ENCODE assay signal across 34 cellular contexts in genomic region chr7:34191041-34191440, GRCh38.
"Had no signal": no experiment of that assay in that cellular context is flagged by ENCODE, and none has a peak within 500 bp of the region (broad histone marks: within the 10 kb centered on the region; RNA-seq: fewer than 3 reads in every experiment).

No MANE protein-coding gene starts in this region.

- H3K27me3 ChIP-seq: adrenal gland, brain microvascular endothelial cell, esophagus muscularis mucosa, foreskin keratinocyte, gastroesophageal sphincter, heart right ventricle had no signal

- H3K4me3 Mint-ChIP-seq: activated CD4-positive, alpha-beta memory T cell treated with anti-CD3 and anti-CD28 coated beads for 36 hours; activated CD4-positive, alpha-beta T cell treated with anti-CD3 and anti-CD28 coated beads for 36 hours; activated CD4-positive, alpha-beta T cell treated with anti-CD3 and anti-CD28 coated beads, Interleukin-2, amount 10 ng/mL, durations not matched to agents 24 days and 14 days; activated CD8-positive, alpha-beta memory T cell treated with anti-CD3 and anti-CD28 coated beads, Interleukin-2, amount 10 ng/mL, durations not matched to agents 7 days and 5 days; activated CD8-positive, alpha-beta T cell treated with anti-CD3 and anti-CD28 coated beads, Interleukin-2, amount 10 ng/mL, durations not matched to agents 7 days and 5 days; activated naive CD4-positive, alpha-beta T cell treated with anti-CD3 and anti-CD28 coated beads for 36 hours; activated naive CD4-positive, alpha-beta T cell treated with anti-CD3 and anti-CD28 coated beads, Interleukin-2, amount 50 U/mL, for 24 hours; activated naive CD8-positive, alpha-beta T cell treated with anti-CD3 and anti-CD28 coated beads for 36 hours; activated naive CD8-positive, alpha-beta T cell treated with anti-CD3 and anti-CD28 coated beads, Interleukin-2, amount 50 U/mL, for 24 hours; activated T-helper 1 cell treated with anti-CD3 and anti-CD28 coated beads, Interleukin-12 subunit alpha, Interleukin-12 subunit beta, Interleukin-2, Interleukin-4 antibody, amounts not matched to agents 30 ng/mL and 10 ng/mL and 1 ng/mL, durations not matched to agents 14 hours and 24 hours and 36 hours; central memory CD8-positive, alpha-beta T cell; effector memory CD8-positive, alpha-beta T cell; T-helper 17 cell; T-helper 2 cell treated with Interferon-gamma antibody and Interleukin-4, amounts not matched to agents 5 μg/mL and 100 μg/mL, for 36 hours had no signal

- H3K36me3 Mint-ChIP-seq: activated CD4-positive, alpha-beta memory T cell treated with anti-CD3 and anti-CD28 coated beads for 36 hours; activated CD8-positive, alpha-beta memory T cell treated with anti-CD3 and anti-CD28 coated beads, Interleukin-2, amount 10 ng/mL, durations not matched to agents 7 days and 5 days; activated naive CD4-positive, alpha-beta T cell treated with anti-CD3 and anti-CD28 coated beads, Interleukin-2, amount 50 U/mL, for 24 hours; activated naive CD8-positive, alpha-beta T cell treated with anti-CD3 and anti-CD28 coated beads for 36 hours had no signal

- H3K4me1 ChIP-seq: adrenal gland, foreskin keratinocyte, gastroesophageal sphincter, heart right ventricle had no signal

- DNase-seq: activated CD4-positive, alpha-beta memory T cell treated with anti-CD3 and anti-CD28 coated beads for 36 hours; activated CD4-positive, alpha-beta T cell treated with anti-CD3 and anti-CD28 coated beads for 36 hours; activated CD4-positive, alpha-beta T cell treated with anti-CD3 and anti-CD28 coated beads, Interleukin-2, amount 10 ng/mL, durations not matched to agents 24 days and 14 days; activated CD4-positive, CD25-positive, alpha-beta regulatory T cell; activated CD4-positive, CD25-positive, alpha-beta regulatory T cell treated with anti-CD3 and anti-CD28 coated beads, Interleukin-2, amount 50 U/mL, for 72 hours; activated CD8-positive, alpha-beta memory T cell treated with anti-CD3 and anti-CD28 coated beads, Interleukin-2, amount 10 ng/mL, durations not matched to agents 7 days and 5 days; activated CD8-positive, alpha-beta memory T cell treated with anti-CD3 and anti-CD28 coated beads, Interleukin-2, amount 50 U/mL, for 4 hours; activated CD8-positive, alpha-beta T cell treated with anti-CD3 and anti-CD28 coated beads, Interleukin-2, amount 10 ng/mL, durations not matched to agents 7 days and 5 days; activated effector memory CD4-positive, alpha-beta T cell treated with anti-CD3 and anti-CD28 coated beads, Interleukin-2, amount 50 U/mL, for 16 hours; activated naive CD4-positive, alpha-beta T cell treated with anti-CD3 and anti-CD28 coated beads for 36 hours; activated naive CD8-positive, alpha-beta T cell treated with anti-CD3 and anti-CD28 coated beads for 36 hours; activated naive CD8-positive, alpha-beta T cell treated with anti-CD3 and anti-CD28 coated beads, Interleukin-2, amount 50 U/mL, for 24 hours; activated T-cell treated with anti-CD3 and anti-CD28 coated beads, Interleukin-2, amount 50 U/mL, for 1 hour; activated T-cell treated with anti-CD3 and anti-CD28 coated beads, Interleukin-2, amount 50 U/mL, for 48 hours; adrenal gland; brain microvascular endothelial cell; cortex of kidney; dermis blood vessel endothelial cell; effector CD4-positive, alpha-beta T cell; effector memory CD8-positive, alpha-beta T cell; erythroblast; foreskin keratinocyte; T-helper 1 cell; T-helper 17 cell; T1000; WERI-Rb-1 had no signal

- H3K27ac ChIP-seq: adrenal gland, brain microvascular endothelial cell, esophagus muscularis mucosa, foreskin keratinocyte, gastroesophageal sphincter, heart right ventricle, WERI-Rb-1 had no signal

- H3K4me3 ChIP-seq: adrenal gland, esophagus muscularis mucosa, gastroesophageal sphincter, heart right ventricle had no signal

- H3K9me3 Mint-ChIP-seq: activated CD4-positive, alpha-beta memory T cell treated with anti-CD3 and anti-CD28 coated beads for 36 hours; activated CD4-positive, alpha-beta T cell treated with anti-CD3 and anti-CD28 coated beads, Interleukin-2, amount 10 ng/mL, durations not matched to agents 24 days and 14 days; activated naive CD4-positive, alpha-beta T cell treated with anti-CD3 and anti-CD28 coated beads for 36 hours; activated naive CD8-positive, alpha-beta T cell treated with anti-CD3 and anti-CD28 coated beads for 36 hours; activated T-helper 1 cell treated with anti-CD3 and anti-CD28 coated beads, Interleukin-12 subunit alpha, Interleukin-12 subunit beta, Interleukin-2, Interleukin-4 antibody, amounts not matched to agents 30 ng/mL and 10 ng/mL and 1 ng/mL, durations not matched to agents 14 hours and 24 hours and 36 hours; activated T-helper 2 cell treated with anti-CD3 and anti-CD28 coated beads, Interferon-gamma antibody, Interleukin-2, Interleukin-4, amounts not matched to agents 10 μg/mL and 5 μg/mL and 100 μg/mL, durations not matched to agents 14 hours and 24 hours and 36 hours; T-helper 2 cell treated with Interferon-gamma antibody and Interleukin-4, amounts not matched to agents 5 μg/mL and 100 μg/mL, for 36 hours had no signal

- H3K27me3 Mint-ChIP-seq: activated CD4-positive, alpha-beta memory T cell treated with anti-CD3 and anti-CD28 coated beads for 36 hours; activated CD4-positive, alpha-beta T cell treated with anti-CD3 and anti-CD28 coated beads for 36 hours; activated CD4-positive, alpha-beta T cell treated with anti-CD3 and anti-CD28 coated beads, Interleukin-2, amount 10 ng/mL, durations not matched to agents 24 days and 14 days; activated CD8-positive, alpha-beta memory T cell treated with anti-CD3 and anti-CD28 coated beads, Interleukin-2, amount 10 ng/mL, durations not matched to agents 7 days and 5 days; activated naive CD8-positive, alpha-beta T cell treated with anti-CD3 and anti-CD28 coated beads for 36 hours; activated naive CD8-positive, alpha-beta T cell treated with anti-CD3 and anti-CD28 coated beads, Interleukin-2, amount 50 U/mL, for 24 hours; central memory CD8-positive, alpha-beta T cell; effector memory CD8-positive, alpha-beta T cell; T-helper 17 cell had no signal

- ATAC-seq: activated CD4-positive, alpha-beta T cell treated with anti-CD3 and anti-CD28 coated beads for 36 hours; activated CD8-positive, alpha-beta memory T cell treated with anti-CD3 and anti-CD28 coated beads, Interleukin-2, amount 10 ng/mL, durations not matched to agents 7 days and 5 days; activated CD8-positive, alpha-beta T cell treated with anti-CD3 and anti-CD28 coated beads, Interleukin-2, amount 10 ng/mL, durations not matched to agents 7 days and 5 days; activated naive CD8-positive, alpha-beta T cell treated with anti-CD3 and anti-CD28 coated beads, Interleukin-2, amount 50 U/mL, for 24 hours; effector memory CD8-positive, alpha-beta T cell; foreskin keratinocyte; gastroesophageal sphincter; T-helper 17 cell had no signal

- H3K4me1 Mint-ChIP-seq: activated CD4-positive, alpha-beta T cell treated with anti-CD3 and anti-CD28 coated beads for 36 hours; activated CD4-positive, alpha-beta T cell treated with anti-CD3 and anti-CD28 coated beads, Interleukin-2, amount 10 ng/mL, durations not matched to agents 24 days and 14 days; activated CD8-positive, alpha-beta memory T cell treated with anti-CD3 and anti-CD28 coated beads, Interleukin-2, amount 10 ng/mL, durations not matched to agents 7 days and 5 days; activated naive CD4-positive, alpha-beta T cell treated with anti-CD3 and anti-CD28 coated beads, Interleukin-2, amount 50 U/mL, for 24 hours; activated naive CD8-positive, alpha-beta T cell treated with anti-CD3 and anti-CD28 coated beads for 36 hours; activated naive CD8-positive, alpha-beta T cell treated with anti-CD3 and anti-CD28 coated beads, Interleukin-2, amount 50 U/mL, for 24 hours; central memory CD8-positive, alpha-beta T cell; T-helper 17 cell had no signal

- H3K9me3 ChIP-seq: adrenal gland, esophagus muscularis mucosa, gastroesophageal sphincter, heart right ventricle had no signal

- H3K27ac Mint-ChIP-seq: activated CD4-positive, alpha-beta memory T cell treated with anti-CD3 and anti-CD28 coated beads for 36 hours; activated CD4-positive, alpha-beta T cell treated with anti-CD3 and anti-CD28 coated beads for 36 hours; activated CD4-positive, alpha-beta T cell treated with anti-CD3 and anti-CD28 coated beads, Interleukin-2, amount 10 ng/mL, durations not matched to agents 24 days and 14 days; activated CD8-positive, alpha-beta memory T cell treated with anti-CD3 and anti-CD28 coated beads, Interleukin-2, amount 10 ng/mL, durations not matched to agents 7 days and 5 days; activated CD8-positive, alpha-beta T cell treated with anti-CD3 and anti-CD28 coated beads, Interleukin-2, amount 10 ng/mL, durations not matched to agents 7 days and 5 days; activated naive CD4-positive, alpha-beta T cell treated with anti-CD3 and anti-CD28 coated beads for 36 hours; activated naive CD4-positive, alpha-beta T cell treated with anti-CD3 and anti-CD28 coated beads, Interleukin-2, amount 50 U/mL, for 24 hours; activated naive CD8-positive, alpha-beta T cell treated with anti-CD3 and anti-CD28 coated beads for 36 hours; activated naive CD8-positive, alpha-beta T cell treated with anti-CD3 and anti-CD28 coated beads, Interleukin-2, amount 50 U/mL, for 24 hours; activated T-helper 1 cell treated with anti-CD3 and anti-CD28 coated beads, Interleukin-12 subunit alpha, Interleukin-12 subunit beta, Interleukin-2, Interleukin-4 antibody, amounts not matched to agents 30 ng/mL and 10 ng/mL and 1 ng/mL, durations not matched to agents 14 hours and 24 hours and 36 hours; activated T-helper 2 cell treated with anti-CD3 and anti-CD28 coated beads, Interferon-gamma antibody, Interleukin-2, Interleukin-4, amounts not matched to agents 10 μg/mL and 5 μg/mL and 100 μg/mL, durations not matched to agents 14 hours and 24 hours and 36 hours; effector memory CD8-positive, alpha-beta T cell; T-helper 17 cell; T-helper 2 cell treated with Interferon-gamma antibody and Interleukin-4, amounts not matched to agents 5 μg/mL and 100 μg/mL, for 36 hours had no signal

- H3K36me3 ChIP-seq: adrenal gland, brain microvascular endothelial cell, esophagus muscularis mucosa, gastroesophageal sphincter, heart right ventricle, WERI-Rb-1 had no signal
